In genomic region chr10:125144693-125145623, GRCh38 we compare ENCODE assay signal across 8 cellular contexts. TPM values are rescaled to one million over a fixed set of nuclear protein-coding genes. Genes with fewer than 3 reads are reported as not detected.
DNase-seq lines count a peak whose midpoint lies in the region; ATAC-seq, FAIRE-seq and TF ChIP-seq lines count a peak whose summit lies in the region.

No MANE protein-coding gene starts in this region.

- no peaks in the 10 kb centered on the region for H3K27me3 ChIP-seq in DOHH2 (ENCODE audit: control insufficient read depth, low read length)
- no peaks in the 10 kb centered on the region for H3K27me3 ChIP-seq in K562 (ENCODE audit: control insufficient read depth in 2 of 2, insufficient read depth in 2 of 2, low read length in 2 of 2)
- H3K27me3 ChIP-seq in tibial nerve, result no peaks in the 10 kb centered on the region

- peak; percentile 22 to 44; a peak in 2 of 4 replicates for TF ChIP-seq RAD21 in K562 (CRISPR knock-in tag; conservative IDR thresholded peaks at IDR 0.05 in 1 of 2, IDR thresholded peaks at IDR 0.05 in 1 of 2)

- TF ChIP-seq CTCF in DOHH2 (IDR thresholded peaks at IDR 0.05; ENCODE audit: low read depth, low read length, poor library complexity, severe bottlenecking) (peak; percentile 41), K562 (IDR thresholded peaks at IDR 0.05 in 2 of 3, conservative IDR thresholded peaks at IDR 0.05 in 1 of 3; ENCODE audit: insufficient read depth in 2 of 3, low read depth in 1 of 3, low read length in 3 of 3) (peak; percentile 61 to 67 (median 63)), tibial nerve (IDR thresholded peaks at IDR 0.05) (peak; percentile 23 to 63 (median 38))

- H3K4me3 ChIP-seq in DOHH2 (ENCODE audit: low read length) (no peak overlapping the region), K562 (peak overlapping the region; percentile 2; the same call in 1 of the 2 replicates), tibial nerve (no peak overlapping the region)

- POLR2A ChIA-PET in K562 (lab: Yijun Ruan, JAX), result interaction anchor here (0.7 to 1.5 kb wide), 3 partner anchors 9 to 103 kb away, joined by 3 to 5 read pairs (median 3); no protein-coding TSS in a partner anchor

- peak; percentile 83 for FAIRE-seq in K562 (lab: Jason Lieb, UNC)

- H3F3A ChIP-seq in DOHH2 (ENCODE audit: control insufficient read depth, insufficient read depth), result no peaks in the 10 kb centered on the region

- CTCF ChIA-PET in K562 (lab: Yijun Ruan, JAX; ENCODE audit: low intra/inter-chr PET ratio), result no interaction called here

- H3K79me2 ChIP-seq in DOHH2 (ENCODE audit: control insufficient read depth, low read length) (peaks cover 80% of the 10 kb centered on the region), K562 (ENCODE audit: control insufficient read depth, insufficient read depth, low read length) (peaks cover 100% of the 10 kb centered on the region)

- 0 out of 4 replicates have a peak overlapping the region, but pooled peaks of 1 of the 2 experiments have one; percentile 8 for H3K9ac ChIP-seq in K562 (ENCODE audit: insufficient read depth in 1 of 2, low read depth in 2 of 2, low read length in 2 of 2)

- no TSS peak for BruUV-seq in K562 (replicated peaks; lab: Mats Ljungman, UMichigan)

- H3K4me1 ChIP-seq in DOHH2 (ENCODE audit: control insufficient read depth, low read length) (peaks cover 28% of the 10 kb centered on the region), K562 (replicated peaks in 1 of 2; ENCODE audit: control insufficient read depth in 2 of 2, insufficient read depth in 2 of 2, low read length in 2 of 2) (peaks cover 51 to 59% of the 10 kb centered on the region in 2 experiments), tibial nerve (peaks cover 3 to 73% (median 38%) of the 10 kb centered on the region in 4 donors)

- H3K36me3 ChIP-seq in DOHH2 (ENCODE audit: control insufficient read depth, low read length) (no peaks in the 10 kb centered on the region; the same call in 1 of the 2 replicates), K562 (ENCODE audit: control insufficient read depth, insufficient read depth, low read length) (peaks cover 28% of the 10 kb centered on the region; the same call in 2 of the 3 replicates), tibial nerve (peaks cover 0 to 7% (median 0%) of the 10 kb centered on the region in 3 donors)

- H3K27ac ChIP-seq in DOHH2 (ENCODE audit: low read depth, low read length), result no peak overlapping the region
- H3K27ac ChIP-seq in K562 (ENCODE audit: extremely low read depth, low read depth, low read length), result peak overlapping the region; percentile 49
- peak overlapping the region in 2 of 4 donors; percentile 13 to 27 for H3K27ac ChIP-seq in tibial nerve

- no peaks in the 10 kb centered on the region for H3K9me3 ChIP-seq in DOHH2 (ENCODE audit: control insufficient read depth, insufficient read depth, low read length)
- H3K9me3 ChIP-seq in K562 (replicated peaks; ENCODE audit: control insufficient read depth, insufficient read depth, low read depth, low read length), result no peaks in the 10 kb centered on the region
- H3K9me3 ChIP-seq in tibial nerve, result no peaks in the 10 kb centered on the region

- TF ChIP-seq POLR2A in K562 (conservative IDR thresholded peaks at IDR 0.05) (no peak), tibial nerve (IDR thresholded peaks at IDR 0.05) (no peak)

- DNase-seq in HUDEP-2 (lab: John Stamatoyannopoulos, UW; ENCODE audit: unreplicated experiment in 76 of 76), result peak; percentile 9 to 92 (median 80)
- peak; percentile 65 to 79 (median 75) for DNase-seq in K562 (ENCODE audit: extremely low read depth in 1 of 4, low spot score in 3 of 4)
- DNase-seq in kidney tubule cell (ENCODE audit: low spot score), result peak; percentile 52
- DNase-seq in tibial nerve (ENCODE audit: low spot score in 2 of 2), result no peak
- DNase-seq in SW480 (ENCODE audit: low spot score), result no peak

- H4K20me1 ChIP-seq in DOHH2 (ENCODE audit: control insufficient read depth, insufficient read depth, low read depth, low read length) (peaks cover 14% of the 10 kb centered on the region), K562 (replicated peaks; ENCODE audit: control insufficient read depth, insufficient read depth, low read length) (peaks cover 57% of the 10 kb centered on the region)

- H3K4me2 ChIP-seq in DOHH2 (ENCODE audit: low read length) (no peak overlapping the region), K562 (ENCODE audit: insufficient read depth, low read length) (peak overlapping the region; percentile 49)

- 6% methylated on average over 12 of the region's 13 CpGs for WGBS in K562 (ENCODE audit: insufficient coverage, low coverage, missing lambda C conversion rate)
- WGBS in tibial nerve, 2 donors, result 27 to 32% methylated on average over 11 to 13 of the region's 13 CpGs

- TF ChIP-seq EP300 in K562 (IDR thresholded peaks at IDR 0.05; ENCODE audit: low read length), result peak; percentile 22; the same call in 1 of the 2 replicates
- no peak for TF ChIP-seq EP300 in tibial nerve (IDR thresholded peaks at IDR 0.05)

- ATAC-seq in K562 (peak; percentile 85), GM19035 (IDR thresholded peaks at IDR 0.05; ENCODE audit: unreplicated experiment) (no peak), GM18909 (IDR thresholded peaks at IDR 0.05; ENCODE audit: poor library complexity, unreplicated experiment) (no peak)

- intact Hi-C loops in K562 (cut with micrococcal nuclease), result loop anchor here (5.0 kb wide), 1 partner anchor 93 kb away; no protein-coding TSS in a partner anchor

- H3K9me1 ChIP-seq in K562 (ENCODE audit: control insufficient read depth, insufficient read depth, low read length), result peaks cover 9% of the 10 kb centered on the region

- no peaks in the 10 kb centered on the region for H3K9me2 ChIP-seq in DOHH2 (replicated peaks; ENCODE audit: control insufficient read depth, low read length)

- in situ Hi-C loops in K562 (cut with MboI), result no loop called here

- H2AFZ ChIP-seq in K562 (ENCODE audit: low read depth, low read length), result no peak overlapping the region

TF ChIP-seq in K562, 482 proteins besides CTCF, POLR2A, EP300 and RAD21 (continues in another document):
- TF ChIP-seq MAZ (CRISPR knock-in tag; conservative IDR thresholded peaks at IDR 0.05 in 1 of 2, IDR thresholded peaks at IDR 0.05 in 1 of 2) (peak in 1 of 2 experiments; percentile 41; a peak in 1 of 4 replicates), NUFIP1 (IDR thresholded peaks at IDR 0.05; ENCODE audit: partially characterized antibody) (no peak), ILK (tag; IDR thresholded peaks at IDR 0.05; ENCODE audit: borderline replicate concordance, low read depth) (no peak), CBFB (CRISPR knock-in tag; IDR thresholded peaks at IDR 0.05) (no peak), TSHZ1 (CRISPR knock-in tag; IDR thresholded peaks at IDR 0.05) (no peak)

RNA-seq across cellular contexts. Expression of gene CTBP2, which starts 15.4 kb away (rescaled TPM):
- total RNA-seq in K562 (2011; cell fraction: chromatin; rRNA removed; ENCODE audit: low replicate concordance), result 15.3 and 51.2 TPM in 2 replicates
- 15.2 and 21.3 TPM in 2 replicates for total RNA-seq in K562 (2011; cell fraction: nucleolus; rRNA removed)
- 17.3 and 22.5 TPM in 2 replicates for total RNA-seq in K562 (2011; cell fraction: nucleoplasm; rRNA removed)
- total RNA-seq in K562 (2014; rRNA removed) (6.0 and 7.2 TPM in 2 replicates), K562 (2014; rRNA removed; fragmentation: Illumina TruSeq; extraction: Trizol) (8.0 and 8.3 TPM in 2 replicates), K562 (2015; rRNA removed; fragmentation: Illumina TruSeq; extraction: Trizol) (6.9 and 7.2 TPM in 2 replicates), K562 (2021) (6.5 and 8.8 TPM in 2 replicates), tibial nerve (10 to 100 TPM; 40.4 to 97.9 (median 62.3) TPM)
- polyA plus RNA-seq in K562 (2011; rRNA removed) (1.3 and 1.8 TPM in 2 replicates), K562 (2014; fragmentation: Illumina TruSeq; extraction: Trizol) (2.0 and 3.2 TPM in 2 replicates), K562 (2014; fragmentation: Nextera tagmentation; extraction: Ambion mirVana) (1 to 10 TPM; 1.5 to 1.9 TPM), K562 (2014; rRNA removed) (5.1 and 5.6 TPM in 2 replicates)
- 0.41 and 1.2 TPM in 2 replicates for polyA plus RNA-seq in K562 (2011; cell fraction: cytosol; rRNA removed)
- 1.1 and 1.4 TPM in 2 replicates for polyA plus RNA-seq in K562 (2011; cell fraction: nucleus; rRNA removed)
- 2.5 and 2.7 TPM in 2 replicates for polyA plus RNA-seq in K562 (2012)
- 14.4 and 22.5 TPM in 2 replicates for polyA minus RNA-seq in K562 (2011; rRNA and poly(A)+ RNA removed)
- 9.6 and 12.3 TPM in 2 replicates for polyA minus RNA-seq in K562 (2011; cell fraction: cytosol; rRNA and poly(A)+ RNA removed)
- polyA minus RNA-seq in K562 (2011; cell fraction: nucleus; rRNA and poly(A)+ RNA removed), result 11.4 and 17.2 TPM in 2 replicates

Comparison
In these comparisons a context has a peak if more than half of its experiments do, and no peak if none do; other contexts are left out.
1. DNase-seq: peak in HUDEP-2 (76 of 76), K562 (4 of 4) and kidney tubule cell (single experiment); none in tibial nerve (0 of 2) and SW480 (single experiment).
2. Peak in every context shown above with its lines, with median percentiles within 50 percentile points of each other: CTCF ChIP-seq.